ENCODE assay signal across 8 cellular contexts in the genomic region with DNA sequence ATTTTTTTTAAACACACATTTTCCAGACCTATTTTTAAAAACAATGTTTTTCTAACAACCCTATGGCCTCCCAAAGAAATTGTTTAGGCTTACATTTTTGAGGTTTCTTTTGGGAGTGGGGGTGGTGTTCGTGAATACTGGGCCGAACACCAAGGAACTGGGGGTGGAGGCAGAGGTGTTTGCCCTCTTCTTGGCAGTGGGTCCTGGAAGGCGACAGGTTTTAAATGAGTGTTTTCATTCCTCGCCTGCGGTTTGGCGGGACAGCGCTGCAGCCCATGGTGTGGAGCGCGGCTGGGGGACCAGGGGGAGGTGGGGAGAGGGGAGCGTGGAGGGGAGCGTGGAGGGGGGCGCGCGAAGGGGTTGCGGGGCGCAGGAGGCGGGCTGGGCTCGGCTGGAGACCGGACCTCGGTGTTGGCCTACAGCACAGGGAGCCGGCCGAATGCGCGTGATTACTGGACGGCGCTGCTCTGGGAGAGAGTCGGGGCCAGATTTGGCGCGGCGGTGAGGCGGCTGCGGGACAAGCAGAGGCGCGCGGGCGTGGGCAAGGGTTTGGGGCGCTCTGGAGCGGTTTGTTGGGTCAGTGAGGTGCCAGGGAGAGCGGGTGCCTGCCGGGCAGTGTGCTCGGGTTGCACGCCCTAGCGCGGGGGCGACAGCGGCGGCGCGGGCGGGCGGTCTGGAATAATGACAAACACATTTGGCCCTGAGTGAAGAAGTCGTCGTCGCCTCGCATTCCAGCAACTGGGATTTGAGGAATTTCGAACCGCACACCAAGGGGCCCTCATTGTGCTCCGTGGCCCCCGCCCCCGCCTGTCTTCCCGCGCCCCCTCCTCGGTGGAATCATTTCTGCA. TPM values are rescaled to one million over a fixed set of nuclear protein-coding genes. Genes with fewer than 3 reads are reported as not detected.
DNase-seq lines count a peak whose midpoint lies in the region; ATAC-seq and TF ChIP-seq lines count a peak whose summit lies in the region.

No MANE protein-coding gene starts in this region.

- peaks cover 0 to 3% (median 0%) of the 10 kb centered on the region in 5 donors for H3K36me3 Mint-ChIP-seq in naive thymus-derived CD4-positive, alpha-beta T cell
- H3K36me3 Mint-ChIP-seq in stimulated activated effector memory CD8-positive, alpha-beta T cell treated with anti-CD3 and anti-CD28 coated beads, Interleukin-12 subunit alpha, Interleukin-12 subunit beta, amount 100 ng/mL, for 72 hours = peaks cover 8% of the 10 kb centered on the region

- DNase-seq in EH (ENCODE audit: low read depth) = peak; percentile 60
- no peak for DNase-seq in Peyer's patch
- no peak for DNase-seq in heart left ventricle
- no peak for DNase-seq in prostate gland (ENCODE audit: low spot score)
- DNase-seq in naive thymus-derived CD4-positive, alpha-beta T cell = no peak
- DNase-seq in stimulated activated effector memory CD8-positive, alpha-beta T cell treated with anti-CD3 and anti-CD28 coated beads, Interleukin-12 subunit alpha, Interleukin-12 subunit beta, amount 100 ng/mL, for 72 hours (ENCODE audit: low spot score in 2 of 2) = no peak
- DNase-seq in SK-N-DZ (ENCODE audit: low spot score) = no peak

- H3K9me3 Mint-ChIP-seq in naive thymus-derived CD4-positive, alpha-beta T cell = no peaks in the 10 kb centered on the region
- no peaks in the 10 kb centered on the region for H3K9me3 Mint-ChIP-seq in stimulated activated effector memory CD8-positive, alpha-beta T cell treated with anti-CD3 and anti-CD28 coated beads, Interleukin-12 subunit alpha, Interleukin-12 subunit beta, amount 100 ng/mL, for 72 hours

- 3 to 15% (median 4%) methylated on average over 10 to 63 of the region's 63 CpGs for WGBS in heart left ventricle, 4 donors
- 4% methylated on average over 63 of the region's 63 CpGs for WGBS in prostate gland

- no peak for TF ChIP-seq POLR2A in Peyer's patch (IDR thresholded peaks at IDR 0.05)
- TF ChIP-seq POLR2A in heart left ventricle (IDR thresholded peaks at IDR 0.05) = no peak
- no peak for TF ChIP-seq POLR2A in prostate gland (IDR thresholded peaks at IDR 0.05)

- H3K9me3 ChIP-seq in Peyer's patch = no peaks in the 10 kb centered on the region
- H3K9me3 ChIP-seq in heart left ventricle = no peaks in the 10 kb centered on the region
- no peaks in the 10 kb centered on the region for H3K9me3 ChIP-seq in prostate gland
- H3K9me3 ChIP-seq in naive thymus-derived CD4-positive, alpha-beta T cell (ENCODE audit: control insufficient read depth in 2 of 3, low read length in 3 of 3) = no peaks in the 10 kb centered on the region

- peak overlapping the region in 1 of 9 donors; percentile 51 for H3K27ac Mint-ChIP-seq in naive thymus-derived CD4-positive, alpha-beta T cell
- no peak overlapping the region for H3K27ac Mint-ChIP-seq in stimulated activated effector memory CD8-positive, alpha-beta T cell treated with anti-CD3 and anti-CD28 coated beads, Interleukin-12 subunit alpha, Interleukin-12 subunit beta, amount 100 ng/mL, for 72 hours

- H3K4me3 ChIP-seq in Peyer's patch = peak overlapping the region; percentile 35 to 72 (median 47)
- peak overlapping the region; percentile 8 to 80 (median 58) for H3K4me3 ChIP-seq in heart left ventricle
- peak overlapping the region; percentile 17 to 30 for H3K4me3 ChIP-seq in prostate gland
- H3K4me3 ChIP-seq in naive thymus-derived CD4-positive, alpha-beta T cell (ENCODE audit: low read length) = no peak overlapping the region

- H3K27me3 ChIP-seq in Peyer's patch (peaks cover 0 to 62% of the 10 kb centered on the region in 2 donors), heart left ventricle (peaks cover 48 to 86% (median 78%) of the 10 kb centered on the region in 9 donors), prostate gland (replicated peaks; ENCODE audit: insufficient read depth) (peaks cover 18% of the 10 kb centered on the region)
- peaks cover 5 to 20% of the 10 kb centered on the region in 2 donors for H3K27me3 ChIP-seq in naive thymus-derived CD4-positive, alpha-beta T cell (ENCODE audit: control insufficient read depth in 2 of 2, insufficient read depth in 2 of 2, low read length in 2 of 2)

- H3K27ac ChIP-seq in Peyer's patch (peak overlapping the region; percentile 60 to 77 (median 71)), heart left ventricle (peak overlapping the region; percentile 41 to 89 (median 74)), prostate gland (peak overlapping the region; percentile 9 to 39)
- H3K27ac ChIP-seq in naive thymus-derived CD4-positive, alpha-beta T cell (ENCODE audit: low read depth, low read length) = no peak overlapping the region

- POLR2A ChIA-PET in naive thymus-derived CD4-positive, alpha-beta T cell (lab: Charles Lee) = no interaction called here

- H3K4me3 Mint-ChIP-seq in naive thymus-derived CD4-positive, alpha-beta T cell = peak overlapping the region in 4 of 10 donors; percentile 29 to 68 (median 38)
- H3K4me3 Mint-ChIP-seq in stimulated activated effector memory CD8-positive, alpha-beta T cell treated with anti-CD3 and anti-CD28 coated beads, Interleukin-12 subunit alpha, Interleukin-12 subunit beta, amount 100 ng/mL, for 72 hours = no peak overlapping the region

- TF ChIP-seq CTCF in Peyer's patch (IDR thresholded peaks at IDR 0.05) (no peak), heart left ventricle (IDR thresholded peaks at IDR 0.05) (no peak), prostate gland (IDR thresholded peaks at IDR 0.05) (no peak)

- CTCF ChIA-PET in naive thymus-derived CD4-positive, alpha-beta T cell (lab: Charles Lee) = interaction anchor here (0.6 kb wide), 1 partner anchor 1218 kb away, joined by 4 read pairs; no protein-coding TSS in a partner anchor

- H3K27me3 Mint-ChIP-seq in naive thymus-derived CD4-positive, alpha-beta T cell = peaks cover 58 to 93% (median 73%) of the 10 kb centered on the region in 5 donors

- intact Hi-C loops in heart left ventricle (cut with DNase I) = loop anchor here (5.0 to 10.0 kb wide), 21 partner anchors 165 to 1998 kb away; partner anchors contain the start of gene CHIC2 (in 1 of the 10)
- intact Hi-C loops in prostate gland (cut with DNase I) = loop anchor here (5.0 to 10.0 kb wide), 8 partner anchors 298 to 1995 kb away; no protein-coding TSS in a partner anchor
- intact Hi-C loops in naive thymus-derived CD4-positive, alpha-beta T cell (cut with micrococcal nuclease) = loop anchor here (5.0 to 10.0 kb wide), 8 partner anchors 525 to 1683 kb away; partner anchors contain the start of genes FIP1L1 (in 1 of the 2) and SCFD2 (in 1 of the 2)

- H3K36me3 ChIP-seq in Peyer's patch (no peaks in the 10 kb centered on the region), heart left ventricle (no peaks in the 10 kb centered on the region), prostate gland (no peaks in the 10 kb centered on the region)
- H3K36me3 ChIP-seq in naive thymus-derived CD4-positive, alpha-beta T cell (ENCODE audit: control insufficient read depth in 2 of 3, insufficient read depth in 3 of 3, low read length in 3 of 3) = no peaks in the 10 kb centered on the region

- H3K4me1 Mint-ChIP-seq in naive thymus-derived CD4-positive, alpha-beta T cell = peaks cover 26 to 62% (median 44%) of the 10 kb centered on the region in 7 donors
- H3K4me1 Mint-ChIP-seq in stimulated activated effector memory CD8-positive, alpha-beta T cell treated with anti-CD3 and anti-CD28 coated beads, Interleukin-12 subunit alpha, Interleukin-12 subunit beta, amount 100 ng/mL, for 72 hours = peaks cover 56% of the 10 kb centered on the region

- peaks cover 4 to 74% (median 16%) of the 10 kb centered on the region in 4 donors for H3K4me1 ChIP-seq in Peyer's patch
- peaks cover 9 to 81% (median 65%) of the 10 kb centered on the region in 12 donors for H3K4me1 ChIP-seq in heart left ventricle
- peaks cover 3% of the 10 kb centered on the region for H3K4me1 ChIP-seq in prostate gland (replicated peaks)
- peaks cover 8 to 28% of the 10 kb centered on the region in 2 donors for H3K4me1 ChIP-seq in naive thymus-derived CD4-positive, alpha-beta T cell (ENCODE audit: control insufficient read depth in 2 of 2, insufficient read depth in 2 of 2, low read length in 2 of 2)

- ATAC-seq in heart left ventricle (no peak), GM21447 (IDR thresholded peaks at IDR 0.05; ENCODE audit: unreplicated experiment) (no peak)
- ATAC-seq in naive thymus-derived CD4-positive, alpha-beta T cell = no peak
- no peak for ATAC-seq in stimulated activated effector memory CD8-positive, alpha-beta T cell treated with anti-CD3 and anti-CD28 coated beads, Interleukin-12 subunit alpha, Interleukin-12 subunit beta, amount 100 ng/mL, for 72 hours

RNA-seq across cellular contexts. Expression of gene PDGFRA, which starts 0.8 kb away (rescaled TPM):
- 100 to 1,000 TPM in 1 of 4 donors, 10 to 100 TPM in 3; 27.5 to 283 (median 60.2) TPM for total RNA-seq in Peyer's patch
- 10 to 100 TPM in 8 of 9 donors, 1 to 10 TPM in 1; 8.0 to 58.1 (median 22.6) TPM for total RNA-seq in heart left ventricle
- polyA plus RNA-seq in heart left ventricle = 10 to 100 TPM in 1 of 2 donors, 1 to 10 TPM in 1; 4.3 to 17.6 TPM
- 10 to 100 TPM in 1 of 2 donors, 1 to 10 TPM in 1; 5.8 to 82.2 TPM for total RNA-seq in prostate gland
- 1 to 10 TPM in 1 of 5 experiments, not detected in 4; 1.9 TPM for total RNA-seq in naive thymus-derived CD4-positive, alpha-beta T cell
- polyA plus RNA-seq in naive thymus-derived CD4-positive, alpha-beta T cell = not detected
- polyA plus RNA-seq in SK-N-DZ (2014; cell fraction: cytosol; rRNA removed) = 9.1 and 11.6 TPM in 2 replicates
- polyA plus RNA-seq in SK-N-DZ (2014; cell fraction: nucleus; rRNA removed) = 13.5 and 17.6 TPM in 2 replicates
